ENCODE assay signal across 20 cellular contexts in genomic region chr12:111175404-111175803, GRCh38.
DNase-seq lines count a peak whose midpoint lies in the region; TF ChIP-seq lines count a peak whose summit lies in the region.
"Had no signal": no experiment of that assay in that cellular context is flagged by ENCODE, and none has a peak within 500 bp of the region (broad histone marks: within the 10 kb centered on the region; RNA-seq: fewer than 3 reads in every experiment).

No MANE protein-coding gene starts in this region.

- peak overlapping the region in 4 of 5 experiments; percentile 8 to 40 (median 20) for H3K4me3 Mint-ChIP-seq in brain
- H3K4me3 Mint-ChIP-seq: B cell; CD8-positive, alpha-beta T cell; T-cell had no signal

- H3K27ac ChIP-seq in BLaER1 treated with 17β-estradiol and CSF1 and Interleukin-3, amounts not matched to agents 10 nM and 100 nM = peak overlapping the region in 2 of 11 experiments; percentile 12 to 26; a peak in 1 of 22 replicates
- H3K27ac ChIP-seq in HL-60 (replicated peaks) (peak overlapping the region; percentile 74), neutrophil (peak overlapping the region; percentile 13)
- H3K27ac ChIP-seq: A549, KMS-11, Peyer's patch had no signal

- H3K27me3 Mint-ChIP-seq in brain = peaks cover 3% of the 10 kb centered on the region

- H3K36me3 ChIP-seq in BLaER1 treated with 17β-estradiol and CSF1 and Interleukin-3, amounts not matched to agents 10 nM and 100 nM = no peaks in the 10 kb centered on the region
- no peaks in the 10 kb centered on the region for H3K36me3 ChIP-seq in neutrophil
- H3K36me3 ChIP-seq: Peyer's patch had no signal

- DNase-seq in HL-60 (ENCODE audit: low read depth in 1 of 2, low spot score in 1 of 2) (no peak), lower leg skin (ENCODE audit: low spot score in 2 of 2) (no peak), hippocampal formation (lab: John Stamatoyannopoulos, UW) (no peak)
- DNase-seq in NK-92 treated with Interleukin-12 subunit alpha and Interleukin-12 subunit beta, amount 100 ng/mL, for 24 hours (lab: John Stamatoyannopoulos, UW) = no peak
- DNase-seq: Calu3; CD8-positive, alpha-beta T cell; DMS53; EL; GOT3; NCI-H1436; NCI-H187 treated with DMSO at 0.1 percent for 48 hours; NCI-H748 treated with DMSO at 0.1 percent for 48 hours; Peyer's patch; T-cell had no signal

- TF ChIP-seq CTCF in HL-60 (IDR thresholded peaks at IDR 0.05; ENCODE audit: insufficient read depth, low read length) = no peak
- no peak for TF ChIP-seq CTCF in brain (conservative IDR thresholded peaks at IDR 0.05)
- no peak for TF ChIP-seq CTCF in neutrophil (IDR thresholded peaks at IDR 0.05)
- no peak for TF ChIP-seq CTCF in lower leg skin (IDR thresholded peaks at IDR 0.05)

- 50 to 57% methylated on average over 7 of the region's 7 CpGs for WGBS in lower leg skin, 2 donors

- H3K4me1 Mint-ChIP-seq in brain = peaks cover 65% of the 10 kb centered on the region

- H3K9me3 ChIP-seq in BLaER1 treated with 17β-estradiol and CSF1 and Interleukin-3, amounts not matched to agents 10 nM and 100 nM (replicated peaks in 1 of 11) = no peaks in the 10 kb centered on the region
- H3K9me3 ChIP-seq in neutrophil = no peaks in the 10 kb centered on the region
- H3K9me3 ChIP-seq: A549, Peyer's patch had no signal

- H4K20me1 ChIP-seq in BLaER1 treated with 17β-estradiol and CSF1 and Interleukin-3, amounts not matched to agents 10 nM and 100 nM = no peaks in the 10 kb centered on the region

- H3K27me3 ChIP-seq in BLaER1 treated with 17β-estradiol and CSF1 and Interleukin-3, amounts not matched to agents 10 nM and 100 nM = peaks cover 0 to 4% (median 2%) of the 10 kb centered on the region in 11 experiments; a peak in 10 of 22 replicates
- H3K27me3 ChIP-seq in HL-60 (ENCODE audit: insufficient read depth, poor library complexity, severe bottlenecking) (no peaks in the 10 kb centered on the region), neutrophil (no peaks in the 10 kb centered on the region)
- H3K27me3 ChIP-seq: Peyer's patch had no signal

- peaks cover 31 to 76% (median 47%) of the 10 kb centered on the region in 10 experiments for H3K4me1 ChIP-seq in BLaER1 treated with 17β-estradiol and CSF1 and Interleukin-3, amounts not matched to agents 10 nM and 100 nM
- H3K4me1 ChIP-seq in neutrophil (ENCODE audit: control insufficient read depth in 1 of 2, insufficient read depth in 1 of 2, low read depth in 1 of 2, low read length in 1 of 2) = peaks cover 63 to 72% of the 10 kb centered on the region in 2 experiments
- H3K4me1 ChIP-seq: A549, Peyer's patch had no signal

- TF ChIP-seq POLR2A in lower leg skin (IDR thresholded peaks at IDR 0.05) = no peak

- peak overlapping the region; percentile 7 to 88 (median 48) for H3K27ac Mint-ChIP-seq in brain
- H3K27ac Mint-ChIP-seq: B cell; CD8-positive, alpha-beta T cell; T-cell had no signal

- intact Hi-C loops in lower leg skin (cut with DNase I; ENCODE audit: low total_unique reads) = no loop called here

- no peak overlapping the region for H3K9ac ChIP-seq in BLaER1 treated with 17β-estradiol and CSF1 and Interleukin-3, amounts not matched to agents 10 nM and 100 nM
- H3K9ac ChIP-seq: KMS-11 had no signal

- H3K36me3 Mint-ChIP-seq in brain = no peaks in the 10 kb centered on the region
- H3K36me3 Mint-ChIP-seq: CD8-positive, alpha-beta T cell; T-cell had no signal

- no peak overlapping the region for H3K4me3 ChIP-seq in BLaER1 treated with 17β-estradiol and CSF1 and Interleukin-3, amounts not matched to agents 10 nM and 100 nM
- H3K4me3 ChIP-seq in HL-60 (replicated peaks; ENCODE audit: insufficient read depth, low read length) (no peak overlapping the region), neutrophil (ENCODE audit: low read depth in 1 of 2, low read length in 1 of 2) (no peak overlapping the region), lower leg skin (ENCODE audit: low read depth, poor library complexity, severe bottlenecking) (no peak overlapping the region)
- H3K4me3 ChIP-seq: A549, Peyer's patch had no signal

- peaks cover 0 to 5% (median 2%) of the 10 kb centered on the region in 5 experiments for H3K9me3 Mint-ChIP-seq in brain
- H3K9me3 Mint-ChIP-seq: CD8-positive, alpha-beta T cell; T-cell had no signal

- peak overlapping the region; percentile 52 to 78 (median 67); a peak in 18 of 22 replicates for H3K4me2 ChIP-seq in BLaER1 treated with 17β-estradiol and CSF1 and Interleukin-3, amounts not matched to agents 10 nM and 100 nM
- H3K4me2 ChIP-seq: A549, KMS-11 had no signal
